1 cellular context compared by ENCODE assay signal in genomic region chr6:1363729-1364572, GRCh38.
TF ChIP-seq lines count a peak whose summit lies in the region.

No MANE protein-coding gene starts in this region.

TF ChIP-seq in HepG2, 621 proteins besides CTCF, POLR2A, EP300 and RAD21 (continued from another document):
- no peak for TF ChIP-seq USF2 (IDR thresholded peaks at IDR 0.05; ENCODE audit: low read depth, low read length)
- no peak for TF ChIP-seq USF2 (CRISPR knock-in tag; IDR thresholded peaks at IDR 0.05; ENCODE audit: borderline replicate concordance)
- TF ChIP-seq MEIS1 (CRISPR knock-in tag; IDR thresholded peaks at IDR 0.05; ENCODE audit: borderline replicate concordance) = no peak
- TF ChIP-seq TCF12 (IDR thresholded peaks at IDR 0.05) = no peak
- TF ChIP-seq TCF12 (CRISPR knock-in tag; IDR thresholded peaks at IDR 0.05) = no peak
- TF ChIP-seq REST (IDR thresholded peaks at IDR 0.05; ENCODE audit: borderline replicate concordance in 1 of 2, low read depth in 1 of 2, low read length in 2 of 2) = no peak
- no peak for TF ChIP-seq AHR (CRISPR knock-in tag; IDR thresholded peaks at IDR 0.05)
- TF ChIP-seq STAG1 (CRISPR knock-in tag; IDR thresholded peaks at IDR 0.05) = peak; percentile 51
- TF ChIP-seq GPBP1L1 (CRISPR knock-in tag; IDR thresholded peaks at IDR 0.05) = no peak
- TF ChIP-seq ZSCAN9 (CRISPR knock-in tag; IDR thresholded peaks at IDR 0.05; ENCODE audit: borderline replicate concordance) = no peak
- no peak for TF ChIP-seq MTA3 (CRISPR knock-in tag; IDR thresholded peaks at IDR 0.05)
- no peak for TF ChIP-seq TRAFD1 (CRISPR knock-in tag; IDR thresholded peaks at IDR 0.05; ENCODE audit: borderline replicate concordance)
